In the genomic region with DNA sequence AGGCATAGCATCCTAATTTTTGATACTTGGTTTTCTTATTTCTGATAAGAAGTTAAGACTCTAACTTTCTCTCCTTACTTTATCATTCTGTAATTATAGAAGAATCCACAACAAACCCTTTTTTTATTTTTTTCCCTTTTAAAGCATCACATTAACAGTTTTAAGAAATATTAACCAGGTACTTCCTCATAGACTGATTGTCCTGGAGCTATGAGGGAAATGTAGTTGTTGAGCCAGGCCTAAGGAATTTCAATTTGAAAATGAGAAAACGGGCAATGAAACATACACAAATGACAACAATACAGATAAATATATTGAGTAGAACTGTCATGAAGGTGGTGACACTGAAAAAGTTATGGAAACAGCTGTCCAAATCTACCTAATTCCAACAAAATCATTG, we compare ENCODE assay signal across 5 cellular contexts.
"Had no signal": no experiment of that assay in that cellular context is flagged by ENCODE, and none has a peak within 500 bp of the region (broad histone marks: within the 10 kb centered on the region; RNA-seq: fewer than 3 reads in every experiment).

No MANE protein-coding gene starts in this region.

- DNase-seq: GOT3 had no signal

- H3K4me3 ChIP-seq: GM23248, HAP-1 had no signal

- ATAC-seq: HCT116 had no signal

- H3K9ac ChIP-seq: GM23248 had no signal

- H3K27ac ChIP-seq: GM23248 had no signal

- H3K9me3 Mint-ChIP-seq: HFFc6 had no signal

- H3K9me3 ChIP-seq: HAP-1 had no signal

- H2AFZ ChIP-seq: GM23248 had no signal

- H3K4me1 ChIP-seq: HAP-1 had no signal

- H3K4me3 Mint-ChIP-seq: HFFc6 had no signal

- H3K36me3 ChIP-seq: HAP-1 had no signal

- H3K27ac Mint-ChIP-seq: HFFc6 had no signal
